ENCODE assay signal across 20 cellular contexts in the genomic region with DNA sequence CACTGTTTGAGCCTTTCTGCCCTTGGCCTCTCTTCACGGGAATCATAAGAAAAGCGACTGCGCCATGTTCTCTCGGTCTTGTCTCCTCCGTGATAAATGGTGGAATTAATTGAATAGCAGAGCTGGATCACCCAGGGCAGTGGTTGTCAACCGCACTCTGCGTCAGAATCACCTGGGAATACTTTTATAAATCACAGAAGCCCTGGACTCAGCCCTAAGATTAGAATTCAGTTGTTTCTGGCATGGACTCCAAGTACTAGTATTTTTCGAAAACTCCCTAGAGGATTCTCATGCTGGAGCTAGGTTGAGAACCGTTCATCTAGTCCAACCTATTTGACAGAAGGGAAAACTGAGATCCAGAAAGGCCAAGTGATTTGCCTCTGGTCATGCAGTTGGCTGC.
"Had no signal": no experiment of that assay in that cellular context is flagged by ENCODE, and none has a peak within 500 bp of the region (broad histone marks: within the 10 kb centered on the region; RNA-seq: fewer than 3 reads in every experiment).

No MANE protein-coding gene starts in this region.

- H3K36me3 ChIP-seq: heart left ventricle, left lung, sigmoid colon, thyroid gland had no signal

- H3K9me3 ChIP-seq: heart left ventricle, left lung, psoas muscle, sigmoid colon, thyroid gland had no signal

- H3K4me1 Mint-ChIP-seq: naive B cell had no signal

- H3K9me3 Mint-ChIP-seq: type B pancreatic cell had no signal

- H3K27me3 ChIP-seq: thyroid gland had no signal

- H3K36me3 Mint-ChIP-seq: naive B cell, type B pancreatic cell had no signal

- H3K4me3 ChIP-seq: heart left ventricle, left lung, lung, psoas muscle, sigmoid colon, skin epidermis, thyroid gland had no signal

- DNase-seq: central memory CD4-positive, alpha-beta T cell; erythroblast; foreskin melanocyte; heart left ventricle; hypothalamus; left lung; mesenchymal stem cell; midbrain; naive B cell; occipital lobe; psoas muscle; sigmoid colon; stimulated activated CD4-positive, alpha-beta T cell treated with anti-CD3 and anti-CD28 coated beads, Interleukin-12 subunit alpha, Interleukin-12 subunit beta, amount 100 ng/mL, for 4 hours; stimulated activated naive CD4-positive, alpha-beta T cell; thyroid gland had no signal

- H3K9ac ChIP-seq: parathyroid adenoma had no signal

- H3K4me1 ChIP-seq: left lung, parathyroid adenoma, psoas muscle, sigmoid colon, thyroid gland had no signal

- H3K27ac ChIP-seq: left lung, parathyroid adenoma, psoas muscle, sigmoid colon, skin epidermis, thyroid gland had no signal

- H3K4me3 Mint-ChIP-seq: nephron, type B pancreatic cell had no signal

- H3K27ac Mint-ChIP-seq: naive B cell, nephron, type B pancreatic cell had no signal

- ATAC-seq: left lung, psoas muscle had no signal
